Comparison of ENCODE assay signal across 23 cellular contexts in the genomic region with DNA sequence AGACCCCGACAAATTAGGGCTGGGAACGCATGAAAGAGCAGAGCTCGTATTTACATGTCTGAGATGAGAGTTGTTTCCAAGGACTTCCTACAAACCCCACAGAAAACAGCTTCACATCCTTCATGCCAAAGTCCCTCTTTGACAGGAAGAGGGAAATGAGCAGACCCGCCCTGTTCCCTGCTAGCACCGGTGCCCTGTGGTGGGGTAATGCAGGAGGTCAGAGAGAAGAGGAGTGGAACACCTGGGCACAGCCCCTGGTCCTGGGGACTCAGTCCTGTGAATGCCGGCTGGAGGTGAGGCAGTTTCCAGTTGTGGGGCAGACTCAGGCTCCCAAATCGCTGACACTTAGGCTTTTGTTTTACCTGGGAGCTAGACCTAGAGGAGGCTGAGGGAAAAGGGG. TPM values are rescaled to one million over a fixed set of nuclear protein-coding genes. Genes with fewer than 3 reads are reported as not detected.
A peak's percentile ranks its signal among the peaks of the same experiment; 100 is the strongest.
DNase-seq lines count a peak whose midpoint lies in the region; ATAC-seq, FAIRE-seq and TF ChIP-seq lines count a peak whose summit lies in the region.
"Had no signal": no experiment of that assay in that cellular context is flagged by ENCODE, and none has a peak within 500 bp of the region (broad histone marks: within the 10 kb centered on the region; RNA-seq: fewer than 3 reads in every experiment).

No MANE protein-coding gene starts in this region.

- H3K9ac ChIP-seq in HepG2 (ENCODE audit: insufficient read depth, low read depth, low read length): no peak overlapping the region

- H2AFZ ChIP-seq in HepG2 (ENCODE audit: low read length): no peak overlapping the region
- H2AFZ ChIP-seq: GM23338 had no signal

- ATAC-seq in HepG2: no peak
- no peak for ATAC-seq in right lobe of liver
- no peak for ATAC-seq in GM18873 (IDR thresholded peaks at IDR 0.05; ENCODE audit: low FRiP score, unreplicated experiment)
- ATAC-seq: A549; CD8-positive, alpha-beta T cell; GM23338 had no signal

- TF ChIP-seq CTCF in HepG2 (CRISPR knock-in tag; IDR thresholded peaks at IDR 0.05) (no peak), right lobe of liver (IDR thresholded peaks at IDR 0.05) (no peak), lower leg skin (IDR thresholded peaks at IDR 0.05) (no peak)

- FAIRE-seq in HepG2 (lab: Jason Lieb, UNC): no peak
- FAIRE-seq: A549 had no signal

- H3K79me2 ChIP-seq in HepG2 (ENCODE audit: insufficient read depth, low read length): no peaks in the 10 kb centered on the region

- H3K36me3 ChIP-seq in HepG2 (replicated peaks in 1 of 2; ENCODE audit: control insufficient read depth in 1 of 2, insufficient read depth in 2 of 2, low read length in 2 of 2) (no peaks in the 10 kb centered on the region), right lobe of liver (no peaks in the 10 kb centered on the region)
- H3K36me3 ChIP-seq: HAP-1 had no signal

- BruUV-seq in HepG2 (replicated peaks; lab: Mats Ljungman, UMichigan): no TSS peak

- intact Hi-C loops in HepG2 (cut with micrococcal nuclease; ENCODE audit: unreplicated experiment) (no loop called here), right lobe of liver (cut with DNase I) (no loop called here), lower leg skin (cut with DNase I; ENCODE audit: low total_unique reads) (no loop called here)

- 12% methylated on average over 5 of the region's 7 CpGs for WGBS in HepG2 (ENCODE audit: low lambda C conversion rate)
- WGBS in right lobe of liver (ENCODE audit: insufficient coverage, low coverage, low lambda C conversion rate, missing lambda C conversion rate): 38% methylated on average over 5 of the region's 7 CpGs
- 45 to 63% methylated on average over 7 of the region's 7 CpGs for WGBS in lower leg skin, 2 donors

- TF ChIP-seq EP300 in HepG2 (IDR thresholded peaks at IDR 0.05; ENCODE audit: low read depth in 2 of 2, low read length in 2 of 2) (no peak), HepG2 (CRISPR knock-in tag; IDR thresholded peaks at IDR 0.05; ENCODE audit: borderline replicate concordance) (no peak)

- H3K9me3 ChIP-seq in HepG2 (ENCODE audit: low read length): no peaks in the 10 kb centered on the region
- no peaks in the 10 kb centered on the region for H3K9me3 ChIP-seq in right lobe of liver
- H3K9me3 ChIP-seq: A549, HAP-1 had no signal

- H4K20me1 ChIP-seq in HepG2 (ENCODE audit: insufficient read depth, low read length): no peaks in the 10 kb centered on the region

- in situ Hi-C loops in HepG2 (cut with HindIII; ENCODE audit: extremely low pct_ligation_motif_present, low pct_unique_long_range_greater_than_20kb): loop anchor here (5.0 kb wide), 1 partner anchor 42 kb away; no protein-coding TSS in a partner anchor

- no peak for TF ChIP-seq POLR2A in HepG2 (IDR thresholded peaks at IDR 0.05; ENCODE audit: insufficient read depth in 1 of 2, low read depth in 2 of 2, low read length in 2 of 2)
- TF ChIP-seq POLR2A in right lobe of liver (IDR thresholded peaks at IDR 0.05): no peak
- TF ChIP-seq POLR2A in lower leg skin (IDR thresholded peaks at IDR 0.05): no peak

- H3K4me1 ChIP-seq in HepG2 (ENCODE audit: insufficient read depth, low read length) (peaks cover 69% of the 10 kb centered on the region), right lobe of liver (no peaks in the 10 kb centered on the region)
- H3K4me1 ChIP-seq: A549 had no signal

- no peak for TF ChIP-seq RAD21 in HepG2 (CRISPR knock-in tag; IDR thresholded peaks at IDR 0.05)

- H3K27ac ChIP-seq in HepG2 (ENCODE audit: extremely low read length, insufficient read depth, low read length) (no peak overlapping the region), right lobe of liver (no peak overlapping the region)
- H3K27ac ChIP-seq: A549, C4-2B, RWPE1 had no signal

- peaks cover 12 to 52% of the 10 kb centered on the region in 2 experiments; a peak in 4 of 5 replicates for H3K27me3 ChIP-seq in HepG2 (ENCODE audit: control insufficient read depth in 1 of 2, insufficient read depth in 2 of 2, low read length in 2 of 2)
- no peaks in the 10 kb centered on the region for H3K27me3 ChIP-seq in right lobe of liver

- H3K4me2 ChIP-seq in HepG2 (ENCODE audit: low read depth, low read length): peak overlapping the region; percentile 30; the same call in 1 of the 2 replicates
- H3K4me2 ChIP-seq: A549, GM23338 had no signal

- POLR2A ChIA-PET in HepG2 (lab: Yijun Ruan, JAX): no interaction called here

- DNase-seq in HepG2 (ENCODE audit: low spot score): no peak
- DNase-seq in right lobe of liver: no peak
- peak; percentile 40 for DNase-seq in NCI-H69 (lab: John Stamatoyannopoulos, UW)
- peak; percentile 8 to 78 for DNase-seq in lower leg skin (ENCODE audit: low spot score in 2 of 2)
- DNase-seq in NCI-H226: no peak
- no peak for DNase-seq in stimulated activated CD4-positive, alpha-beta T cell treated with anti-CD3 and anti-CD28 coated beads, Interleukin-2, amount 100 ng/mL, for 24 hours
- DNase-seq: CD8-positive, alpha-beta T cell; DMS153; Karpas-422; NCI-H1092 treated with DMSO at 0.1 percent for 48 hours; NCI-H1436; NCI-H187; NCI-H2081 treated with DMSO at 0.1 percent for 48 hours; NCI-H2171 treated with DMSO at 0.1 percent for 48 hours; NCI-H446 treated with DMSO at 0.1 percent for 48 hours; SHP77; T-helper 1 cell had no signal

- CTCF ChIA-PET in HepG2 (lab: Yijun Ruan, JAX; ENCODE audit: low intra/inter-chr PET ratio, low total read pairs): no interaction called here

- H3K4me3 ChIP-seq in HepG2 (replicated peaks in 1 of 3; ENCODE audit: insufficient read depth in 1 of 3, low read depth in 2 of 3, low read length in 3 of 3): no peak overlapping the region; a peak in 1 of 6 replicates
- H3K4me3 ChIP-seq in right lobe of liver: no peak overlapping the region
- H3K4me3 ChIP-seq in lower leg skin (ENCODE audit: low read depth, poor library complexity, severe bottlenecking): no peak overlapping the region
- H3K4me3 ChIP-seq: A549, GM23338, HAP-1 had no signal

TF ChIP-seq in HepG2, 621 proteins besides CTCF, POLR2A, EP300 and RAD21 (continues in another document):
- TF ChIP-seq, protein P1, sequence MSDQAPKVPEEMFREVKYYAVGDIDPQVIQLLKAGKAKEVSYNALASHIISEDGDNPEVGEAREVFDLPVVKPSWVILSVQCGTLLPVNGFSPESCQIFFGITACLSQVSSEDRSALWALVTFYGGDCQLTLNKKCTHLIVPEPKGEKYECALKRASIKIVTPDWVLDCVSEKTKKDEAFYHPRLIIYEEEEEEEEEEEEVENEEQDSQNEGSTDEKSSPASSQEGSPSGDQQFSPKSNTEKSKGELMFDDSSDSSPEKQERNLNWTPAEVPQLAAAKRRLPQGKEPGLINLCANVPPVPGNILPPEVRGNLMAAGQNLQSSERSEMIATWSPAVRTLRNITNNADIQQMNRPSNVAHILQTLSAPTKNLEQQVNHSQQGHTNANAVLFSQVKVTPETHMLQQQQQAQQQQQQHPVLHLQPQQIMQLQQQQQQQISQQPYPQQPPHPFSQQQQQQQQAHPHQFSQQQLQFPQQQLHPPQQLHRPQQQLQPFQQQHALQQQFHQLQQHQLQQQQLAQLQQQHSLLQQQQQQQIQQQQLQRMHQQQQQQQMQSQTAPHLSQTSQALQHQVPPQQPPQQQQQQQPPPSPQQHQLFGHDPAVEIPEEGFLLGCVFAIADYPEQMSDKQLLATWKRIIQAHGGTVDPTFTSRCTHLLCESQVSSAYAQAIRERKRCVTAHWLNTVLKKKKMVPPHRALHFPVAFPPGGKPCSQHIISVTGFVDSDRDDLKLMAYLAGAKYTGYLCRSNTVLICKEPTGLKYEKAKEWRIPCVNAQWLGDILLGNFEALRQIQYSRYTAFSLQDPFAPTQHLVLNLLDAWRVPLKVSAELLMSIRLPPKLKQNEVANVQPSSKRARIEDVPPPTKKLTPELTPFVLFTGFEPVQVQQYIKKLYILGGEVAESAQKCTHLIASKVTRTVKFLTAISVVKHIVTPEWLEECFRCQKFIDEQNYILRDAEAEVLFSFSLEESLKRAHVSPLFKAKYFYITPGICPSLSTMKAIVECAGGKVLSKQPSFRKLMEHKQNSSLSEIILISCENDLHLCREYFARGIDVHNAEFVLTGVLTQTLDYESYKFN (CRISPR knock-in tag; conservative IDR thresholded peaks at IDR 0.05): 0 out of 2 replicates have a peak, but pooled peaks have one; percentile 27
- TF ChIP-seq SIN3B (IDR thresholded peaks at IDR 0.05; ENCODE audit: low read length) (no peak), SAP130 (CRISPR knock-in tag; IDR thresholded peaks at IDR 0.05; ENCODE audit: low read depth) (0 out of 2 replicates have a peak, but pooled peaks have one; percentile 15)

RNA-seq across cellular contexts. Expression of gene PLA2G4D, which starts 4.0 kb away (rescaled TPM):
- 0.04 TPM in 1 of 2 replicates, not detected in the other for total RNA-seq in HepG2 (2016; rRNA removed; fragmentation: Illumina TruSeq; extraction: Trizol)
- not detected in 2 replicates for total RNA-seq in HepG2 (2016; cell fraction: cytosol; rRNA removed; fragmentation: Illumina TruSeq; extraction: Trizol; ENCODE audit: low read depth)
- total RNA-seq in HepG2 (2016; cell fraction: insoluble cytoplasmic fraction; rRNA removed; fragmentation: Illumina TruSeq; extraction: Trizol): not detected in 2 replicates
- total RNA-seq in HepG2 (2016; cell fraction: membrane; rRNA removed; fragmentation: Illumina TruSeq; extraction: Trizol): not detected in 2 replicates
- not detected in 2 replicates for total RNA-seq in HepG2 (2016; cell fraction: nucleus; rRNA removed; fragmentation: Illumina TruSeq; extraction: Trizol)
- polyA plus RNA-seq in HepG2 (2011; rRNA removed): 0.21 and 0.29 TPM in 2 replicates
- 0.11 and 0.14 TPM in 2 replicates for polyA plus RNA-seq in HepG2 (2011; cell fraction: cytosol; rRNA removed)
- polyA plus RNA-seq in HepG2 (2011; cell fraction: nucleus; rRNA removed): 0.78 and 1.4 TPM in 2 replicates
- 0.16 and 0.30 TPM in 2 replicates for polyA plus RNA-seq in HepG2 (2012)
- not detected in 2 replicates for polyA plus RNA-seq in HepG2 (2016; cell fraction: cytosol; fragmentation: Illumina TruSeq; extraction: Trizol; ENCODE audit: low read depth)
- not detected in 2 replicates for polyA plus RNA-seq in HepG2 (2016; cell fraction: insoluble cytoplasmic fraction; fragmentation: Illumina TruSeq; extraction: Trizol; ENCODE audit: low read depth)
- polyA plus RNA-seq in HepG2 (2016; cell fraction: membrane; fragmentation: Illumina TruSeq; extraction: Trizol; ENCODE audit: low read depth): not detected in 2 replicates
- 0.13 TPM in 1 of 2 replicates, not detected in the other for polyA plus RNA-seq in HepG2 (2016; cell fraction: nucleus; fragmentation: Illumina TruSeq; extraction: Trizol; ENCODE audit: insufficient read depth, low read depth)
- 0.18 TPM in 1 of 2 replicates, not detected in the other for polyA minus RNA-seq in HepG2 (2011; rRNA and poly(A)+ RNA removed; ENCODE audit: low replicate concordance)
- polyA minus RNA-seq in HepG2 (2011; cell fraction: cytosol; rRNA and poly(A)+ RNA removed): not detected in 2 replicates
- 0.13 TPM in 1 of 2 replicates, not detected in the other for polyA minus RNA-seq in HepG2 (2011; cell fraction: nucleus; rRNA and poly(A)+ RNA removed)
- not detected for total RNA-seq in right lobe of liver
- 10 to 100 TPM; 22.0 to 51.6 (median 29.2) TPM for total RNA-seq in lower leg skin
- total RNA-seq: CD8-positive, alpha-beta T cell had no signal
- polyA plus RNA-seq: A549 had no signal

Comparison
In these comparisons a context has a peak if more than half of its experiments do, and no peak if none do; other contexts are left out.
1. DNase-seq: peak in NCI-H69 (single experiment) and lower leg skin (2 of 2); none in HepG2 (single experiment), right lobe of liver (0 of 3), NCI-H226 (single experiment) and stimulated activated CD4-positive, alpha-beta T cell treated with anti-CD3 and anti-CD28 coated beads, Interleukin-2, amount 100 ng/mL, for 24 hours (0 of 2).
2. RNA of gene PLA2G4D, which starts 4.0 kb away (total RNA-seq): 22.0 to 51.6 TPM in lower leg skin; 0.04 TPM in HepG2 and not detected in right lobe of liver; every median in the first group is over 10 times any median in the second.